In the genomic region with DNA sequence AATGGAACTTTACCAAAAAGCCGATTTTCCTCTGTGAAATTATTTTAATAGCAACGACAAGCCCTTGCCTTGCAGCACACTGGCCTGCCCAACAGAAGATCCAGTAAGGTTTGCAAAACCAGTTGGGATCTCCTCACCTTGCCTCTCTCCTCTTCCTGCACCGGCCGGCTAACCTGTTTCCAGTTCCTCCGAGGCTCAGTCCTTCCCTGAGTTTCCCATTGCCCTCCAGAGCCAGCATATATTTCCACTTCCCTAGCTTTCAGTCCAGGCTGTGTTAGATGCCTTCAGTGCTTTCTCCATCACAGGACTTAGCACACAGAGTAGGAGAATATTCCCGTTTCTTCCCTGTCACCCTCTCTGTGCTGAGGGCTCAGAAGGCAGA, we compare ENCODE assay signal across 8 cellular contexts.
DNase-seq lines count a peak whose midpoint lies in the region; ATAC-seq and TF ChIP-seq lines count a peak whose summit lies in the region.

No MANE protein-coding gene starts in this region.

- H3K9me3 ChIP-seq in heart left ventricle, result peaks cover 0 to 3% (median 0%) of the 10 kb centered on the region in 12 donors

- H3K36me3 ChIP-seq in heart left ventricle, result no peaks in the 10 kb centered on the region

- peak overlapping the region in 9 of 12 donors; percentile 48 to 85 (median 80) for H3K27ac ChIP-seq in heart left ventricle

- peaks cover 0 to 12% (median 0%) of the 10 kb centered on the region in 9 donors for H3K27me3 ChIP-seq in heart left ventricle

- WGBS in heart left ventricle, 4 donors, result 26 to 37% (median 33%) methylated on average over 6 of the region's 6 CpGs

- DNase-seq in HT-29 (ENCODE audit: low spot score) (peak; percentile 52), SK-N-DZ (ENCODE audit: low spot score) (peak; percentile 67), heart left ventricle (no peak), retinal pigment epithelial cell (ENCODE audit: low read depth) (peak; percentile 24), NCI-H748 (lab: John Stamatoyannopoulos, UW; ENCODE audit: unreplicated experiment) (no peak), foreskin melanocyte (no peak), posterior vena cava (ENCODE audit: low spot score) (no peak)

- ATAC-seq in heart left ventricle, result peak in 2 of 4 donors; percentile 13 to 49
- no peak for ATAC-seq in HG03135 (IDR thresholded peaks at IDR 0.05; ENCODE audit: unreplicated experiment)

- peaks cover 0 to 21% (median 6%) of the 10 kb centered on the region in 12 donors for H3K4me1 ChIP-seq in heart left ventricle

- no peak for TF ChIP-seq POLR2A in heart left ventricle (IDR thresholded peaks at IDR 0.05)

- peak overlapping the region in 10 of 12 donors; percentile 52 to 80 (median 68) for H3K4me3 ChIP-seq in heart left ventricle
- peak overlapping the region; percentile 82 for H3K4me3 ChIP-seq in retinal pigment epithelial cell (ENCODE audit: low read length)

- intact Hi-C loops in heart left ventricle (cut with DNase I), result loop anchor here in 3 of 10 donors (5.0 kb wide), 3 partner anchors 87 to 152 kb away; a partner anchor contains a TSS
- intact Hi-C loops in posterior vena cava (cut with DNase I), result loop anchor here in 1 of 2 donors (5.0 kb wide), 1 partner anchor 372 kb away; no protein-coding TSS in a partner anchor

- TF ChIP-seq CTCF in heart left ventricle (IDR thresholded peaks at IDR 0.05), result no peak
- TF ChIP-seq CTCF in retinal pigment epithelial cell (conservative IDR thresholded peaks at IDR 0.05; ENCODE audit: low read depth, low read length), result no peak

Comparison
In these comparisons a context has a peak if more than half of its experiments do, and no peak if none do; other contexts are left out.
1. DNase-seq: peak in HT-29 (single experiment), SK-N-DZ (single experiment) and retinal pigment epithelial cell (single experiment); none in heart left ventricle (0 of 5), NCI-H748 (single experiment), foreskin melanocyte (single experiment) and posterior vena cava (single experiment).